ENCODE assay signal across 15 cellular contexts in the genomic region with DNA sequence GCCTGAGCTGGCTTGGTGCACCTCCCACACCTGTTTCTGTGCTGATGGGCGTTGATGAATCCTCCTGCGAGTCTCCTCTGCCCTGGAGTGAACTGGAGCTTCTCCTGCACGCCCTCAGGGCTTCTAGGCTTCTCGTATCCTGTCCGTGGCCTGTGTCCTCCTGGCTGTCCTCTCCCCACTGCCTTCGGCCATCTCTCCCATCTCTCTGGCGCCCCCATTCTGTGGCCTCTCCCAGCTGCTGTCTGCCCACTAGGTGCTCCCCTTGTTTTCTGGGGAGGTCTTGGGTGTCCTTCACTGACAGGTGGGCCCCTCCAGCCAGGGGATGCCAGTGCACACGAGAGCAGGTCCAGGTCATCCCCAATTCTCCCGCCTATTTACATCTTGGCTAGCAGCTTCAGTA. TPM values are rescaled to one million over a fixed set of nuclear protein-coding genes. Genes with fewer than 3 reads are reported as not detected.
DNase-seq lines count a peak whose midpoint lies in the region; ATAC-seq, FAIRE-seq and TF ChIP-seq lines count a peak whose summit lies in the region.
"Had no signal": no experiment of that assay in that cellular context is flagged by ENCODE, and none has a peak within 500 bp of the region (broad histone marks: within the 10 kb centered on the region; RNA-seq: fewer than 3 reads in every experiment).

No MANE protein-coding gene starts in this region.

- no peak overlapping the region for H2BK20ac ChIP-seq in H1 (ENCODE audit: low read length)

- 49% methylated on average over 9 of the region's 9 CpGs; no CpG with 5 or more reads in 1 of the 2 experiments for WGBS in H1 (ENCODE audit: extremely low coverage in 1 of 2, insufficient coverage in 1 of 2, insufficient read length in 1 of 2, insufficient replicate concordance in 2 of 2, low coverage in 1 of 2, low lambda C conversion rate in 2 of 2, missing lambda C conversion rate in 1 of 2), 2 experiments

- H3K23me2 ChIP-seq in H1 (ENCODE audit: low read depth, low read length) = peaks cover 1% of the 10 kb centered on the region; the same call in 1 of the 2 replicates

- no peak overlapping the region for H3K4ac ChIP-seq in H1 (replicated peaks; ENCODE audit: insufficient read length, low read depth, low read length)

- H4K8ac ChIP-seq in H1 (ENCODE audit: extremely low read depth, insufficient read depth, low read length) = no peak overlapping the region

- H3K27ac ChIP-seq in H1 (ENCODE audit: low read depth, low read length) = no peak overlapping the region
- H3K27ac ChIP-seq: ascending aorta, PC-9 had no signal

- TF ChIP-seq CTCF in GM10248 (IDR thresholded peaks at IDR 0.05; ENCODE audit: control extremely low read depth, extremely low read depth, low read depth, missing control alignments) = peak; percentile 30
- peak; percentile 81 to 96 (median 89) for TF ChIP-seq CTCF in H1 (IDR thresholded peaks at IDR 0.05; ENCODE audit: control extremely low read depth in 1 of 3, insufficient read depth in 1 of 3, low read depth in 1 of 3, low read length in 3 of 3)

- H3K4me3 ChIP-seq in H1 (ENCODE audit: extremely low read depth in 1 of 4, insufficient read depth in 2 of 4, low read depth in 3 of 4, low read length in 4 of 4) = no peak overlapping the region
- H3K4me3 ChIP-seq: ascending aorta, PC-9 had no signal

- no peak overlapping the region; a peak in 1 of 4 replicates for H3K4me2 ChIP-seq in H1 (ENCODE audit: insufficient read depth in 1 of 2, low read depth in 2 of 2, low read length in 2 of 2)
- H3K4me2 ChIP-seq: PC-9 had no signal

- POLR2A ChIA-PET in GM10248 (lab: Yijun Ruan, JAX) (no interaction called here), H1 (lab: Charles Lee; ENCODE audit: partially characterized antibody) (no interaction called here)

- H3K79me1 ChIP-seq in H1 (ENCODE audit: low read depth, low read length) = no peaks in the 10 kb centered on the region

- no peak overlapping the region for H4K5ac ChIP-seq in H1 (ENCODE audit: insufficient read length, low read depth, low read length)

- no peak overlapping the region; the same call in 1 of the 2 replicates for H2BK12ac ChIP-seq in H1 (ENCODE audit: low read depth, low read length)

- H3K56ac ChIP-seq in H1 (replicated peaks; ENCODE audit: insufficient read length, low read depth, low read length) = no peak overlapping the region

- H3K36me3 ChIP-seq in H1 (ENCODE audit: control insufficient read depth in 2 of 4, insufficient read depth in 4 of 4, low read length in 3 of 4) = no peaks in the 10 kb centered on the region
- H3K36me3 ChIP-seq: ascending aorta had no signal

- H3K9ac ChIP-seq in H1 (replicated peaks in 1 of 4; ENCODE audit: extremely low read depth in 1 of 4, low read depth in 3 of 4, low read length in 3 of 4) = no peak overlapping the region

- CTCF ChIA-PET in GM10248 (lab: Yijun Ruan, JAX) = interaction anchor here (0.7 to 2.2 kb wide), 4 partner anchors 10 to 80 kb away, joined by 3 to 7 read pairs (median 4); no protein-coding TSS in a partner anchor
- CTCF ChIA-PET in H1 (lab: Charles Lee; ENCODE audit: partially characterized antibody) = interaction anchor here (0.7 to 6.2 kb wide), 26 partner anchors 10 to 257 kb away, joined by 3 to 38 read pairs (median 4); partner anchors contain the start of gene AHRR

- FAIRE-seq in H1 (lab: Jason Lieb, UNC) = no peak
- FAIRE-seq: GM19239 had no signal

- no peaks in the 10 kb centered on the region for H3K9me3 ChIP-seq in H1 (ENCODE audit: insufficient read depth in 2 of 2, low read depth in 1 of 2, low read length in 1 of 2)
- H3K9me3 ChIP-seq: ascending aorta had no signal

- no peaks in the 10 kb centered on the region for H3K27me3 ChIP-seq in H1 (replicated peaks in 1 of 4; ENCODE audit: control insufficient read depth in 3 of 4, extremely low read depth in 1 of 4, insufficient read depth in 3 of 4, low read length in 3 of 4)
- H3K27me3 ChIP-seq: ascending aorta had no signal

- no peak overlapping the region for H2AK5ac ChIP-seq in H1 (ENCODE audit: low read depth, low read length)

- H3K4me1 ChIP-seq in H1 (replicated peaks in 1 of 4; ENCODE audit: control insufficient read depth in 3 of 4, insufficient read depth in 4 of 4, low read length in 3 of 4) = peaks cover 0 to 12% (median 5%) of the 10 kb centered on the region in 4 experiments; a peak in 6 of 7 replicates
- H3K4me1 ChIP-seq: ascending aorta had no signal

- no peak for ATAC-seq in GM19351 (IDR thresholded peaks at IDR 0.05; ENCODE audit: unreplicated experiment)
- ATAC-seq: stimulated activated naive CD8-positive, alpha-beta T cell treated with anti-CD3 and anti-CD28 coated beads, Interleukin-15, amount 100 ng/mL, for 72 hours had no signal

- no peak overlapping the region for H3K23ac ChIP-seq in H1 (ENCODE audit: insufficient read length)

- no peak overlapping the region for H2BK120ac ChIP-seq in H1 (replicated peaks; ENCODE audit: low read depth, low read length)

- DNase-seq in A172 (ENCODE audit: low spot score) (peak; percentile 17), GM10248 (ENCODE audit: extremely low spot score) (peak; percentile 16), NCI-H69 (lab: John Stamatoyannopoulos, UW) (peak; percentile 21), H1 (ENCODE audit: low read depth in 1 of 2, low spot score in 2 of 2) (peak in 1 of 2 experiments; percentile 81), amygdala (lab: John Stamatoyannopoulos, UW) (no peak), C1 segment of cervical spinal cord (lab: John Stamatoyannopoulos, UW) (no peak)
- DNase-seq in activated CD4-positive, CD25-positive, alpha-beta regulatory T cell treated with anti-CD3 and anti-CD28 coated beads, Interleukin-2, amount 50 U/mL, for 72 hours = no peak
- DNase-seq: HCEC 1CT; NCI-H2081 treated with DMSO at 0.1 percent for 48 hours; PC-9; stimulated activated CD4-positive, alpha-beta T cell treated with anti-CD3 and anti-CD28 coated beads, Interleukin-4, amount 100 ng/mL, for 24 hours; stimulated activated naive CD8-positive, alpha-beta T cell treated with anti-CD3 and anti-CD28 coated beads, Interleukin-15, amount 100 ng/mL, for 72 hours had no signal

- H2AFZ ChIP-seq in H1 (ENCODE audit: low read length) = peak overlapping the region; percentile 55; the same call in 1 of the 2 replicates
- H2AFZ ChIP-seq: PC-9 had no signal

- TF ChIP-seq EP300 in H1 (IDR thresholded peaks at IDR 0.05; ENCODE audit: borderline replicate concordance in 1 of 2, low read depth in 2 of 2, low read length in 2 of 2) = no peak

- peaks cover 0 to under 1% of the 10 kb centered on the region in 2 experiments for H4K20me1 ChIP-seq in H1 (replicated peaks in 1 of 2; ENCODE audit: control insufficient read depth in 1 of 2, insufficient read depth in 2 of 2, low read length in 2 of 2)

- H3K79me2 ChIP-seq in H1 (ENCODE audit: control insufficient read depth in 1 of 2, insufficient read depth in 2 of 2, low read length in 2 of 2) = no peaks in the 10 kb centered on the region

- H4K91ac ChIP-seq in H1 (replicated peaks; ENCODE audit: insufficient read length, low read length) = no peak overlapping the region

- no peak for TF ChIP-seq POLR2A in H1 (IDR thresholded peaks at IDR 0.05; ENCODE audit: control extremely low read depth in 1 of 2, low read depth in 2 of 2, low read length in 2 of 2)

- peak overlapping the region; percentile 48; the same call in 1 of the 2 replicates for H3K18ac ChIP-seq in H1 (ENCODE audit: extremely low read depth, low read length)

- no peak overlapping the region for H2BK15ac ChIP-seq in H1 (ENCODE audit: low read length)

- H2BK5ac ChIP-seq in H1 (ENCODE audit: low read depth, low read length) = no peak overlapping the region

- TF ChIP-seq RAD21 in H1 (IDR thresholded peaks at IDR 0.05 in 1 of 2, conservative IDR thresholded peaks at IDR 0.05 in 1 of 2; ENCODE audit: low read depth in 2 of 2, low read length in 2 of 2) = peak; percentile 54 to 69

- H3K14ac ChIP-seq in H1 (ENCODE audit: insufficient read length) = no peak overlapping the region

TF ChIP-seq in H1, 55 proteins besides CTCF, POLR2A, EP300 and RAD21:
- TF ChIP-seq GABPA (IDR thresholded peaks at IDR 0.05; ENCODE audit: borderline replicate concordance, insufficient read depth, low read length) (peak; percentile 67; the same call in 1 of the 2 replicates), SIN3A (conservative IDR thresholded peaks at IDR 0.05 in 1 of 2, IDR thresholded peaks at IDR 0.05 in 1 of 2; ENCODE audit: low read depth in 1 of 2, low read length in 2 of 2) (no peak), HDAC2 (IDR thresholded peaks at IDR 0.05; ENCODE audit: borderline replicate concordance in 1 of 2, low read depth in 2 of 2, low read length in 2 of 2) (0 out of 4 replicates have a peak, but pooled peaks of 1 of the 2 experiments have one; percentile 24), MAX (IDR thresholded peaks at IDR 0.05) (0 out of 2 replicates have a peak, but pooled peaks have one; percentile 14)

RNA-seq across cellular contexts. Expression of gene AHRR, which starts 28.8 kb away (rescaled TPM):
- total RNA-seq in A172 (2014; rRNA removed; shearing (Covaris generic)) = 1.2 and 1.4 TPM in 2 replicates
- 0.80 and 1.4 TPM in 2 replicates for total RNA-seq in H1 (2021; fragmentation: NEBNext Ultra II Directional; extraction: Animal tissue kit (Norgen Biotek cat#: 25700))
- polyA plus RNA-seq in H1 (2011; rRNA removed) = 0.41 and 0.97 TPM in 2 replicates
- polyA plus RNA-seq in H1 (2011; cell fraction: cytosol; rRNA removed) = 0.72 TPM
- 3.3 TPM for polyA plus RNA-seq in H1 (2011; cell fraction: nucleus; rRNA removed)
- 0.36 to 0.64 TPM (median 0.48 TPM) in 4 replicates for polyA plus RNA-seq in H1 (2012, experiment 1 of 2)
- 0.49 TPM for polyA plus RNA-seq in H1 (2012, experiment 2 of 2)
- 0.28 TPM for polyA plus RNA-seq in H1 (2013, experiment 1 of 2)
- polyA plus RNA-seq in H1 (2013, experiment 2 of 2) = 0.15 TPM
- polyA minus RNA-seq in H1 (2011; rRNA and poly(A)+ RNA removed) = 0.49 and 0.50 TPM in 2 replicates
- polyA minus RNA-seq in H1 (2011; cell fraction: cytosol; rRNA and poly(A)+ RNA removed) = 0.66 TPM
- 1.5 TPM for polyA minus RNA-seq in H1 (2011; cell fraction: nucleus; rRNA and poly(A)+ RNA removed)
- total RNA-seq: ascending aorta had no signal

Comparison
In these comparisons a context has a peak if more than half of its experiments do, and no peak if none do; other contexts are left out.
1. DNase-seq: peak in A172 (single experiment), GM10248 (single experiment) and NCI-H69 (single experiment); none in amygdala (0 of 56), activated CD4-positive, CD25-positive, alpha-beta regulatory T cell treated with anti-CD3 and anti-CD28 coated beads, Interleukin-2, amount 50 U/mL, for 72 hours (single experiment) and C1 segment of cervical spinal cord (0 of 14).